In genomic region chr14:104983231-104983721, GRCh38 we compare ENCODE assay signal across 28 cellular contexts.
DNase-seq lines count a peak whose midpoint lies in the region; ATAC-seq and TF ChIP-seq lines count a peak whose summit lies in the region.
"Had no signal": no experiment of that assay in that cellular context is flagged by ENCODE, and none has a peak within 500 bp of the region (broad histone marks: within the 10 kb centered on the region; RNA-seq: fewer than 3 reads in every experiment).

No MANE protein-coding gene starts in this region.

- H3K36me3 ChIP-seq in BLaER1: no peaks in the 10 kb centered on the region
- H3K36me3 ChIP-seq in RWPE2 (ENCODE audit: low read depth): no peaks in the 10 kb centered on the region
- H3K36me3 ChIP-seq: breast epithelium, esophagus muscularis mucosa, gastrocnemius medialis, uterus had no signal

- peak overlapping the region in 2 of 3 experiments; percentile 3 to 23 for H3K27ac Mint-ChIP-seq in nephron
- H3K27ac Mint-ChIP-seq: activated CD8-positive, alpha-beta T cell treated with anti-CD3 and anti-CD28 coated beads, Interleukin-2, amount 10 ng/mL, durations not matched to agents 7 days and 5 days; activated T-cell treated with anti-CD3 and anti-CD28 coated beads, Interleukin-2, amount 50 U/mL, for 24 hours; stimulated activated naive B cell treated with anti-CD40 and anti-IgM and Interleukin-4, amounts not matched to agents 10 μg/mL and 1 μg/mL and 100 μg/mL, for 72 hours; WTC11 had no signal

- no peak for ATAC-seq in RWPE2 (ENCODE audit: low read depth)
- no peak for ATAC-seq in GM18858 (IDR thresholded peaks at IDR 0.05; ENCODE audit: unreplicated experiment)
- ATAC-seq: activated CD8-positive, alpha-beta T cell treated with anti-CD3 and anti-CD28 coated beads, Interleukin-2, amount 10 ng/mL, durations not matched to agents 7 days and 5 days; gastrocnemius medialis; GM12878; stimulated activated naive B cell treated with anti-CD40 and anti-IgM and Interleukin-4, amounts not matched to agents 10 μg/mL and 1 μg/mL and 100 μg/mL, for 72 hours; WTC11 had no signal

- peak overlapping the region; percentile 4; the same call in 1 of the 2 replicates for H3K9ac ChIP-seq in BLaER1

- H3K27me3 ChIP-seq in BLaER1 (no peaks in the 10 kb centered on the region), RWPE2 (ENCODE audit: insufficient read depth, poor library complexity, severe bottlenecking) (no peaks in the 10 kb centered on the region)
- H3K27me3 ChIP-seq: breast epithelium, esophagus muscularis mucosa, gastrocnemius medialis, uterus had no signal

- TF ChIP-seq CTCF in RWPE2 (IDR thresholded peaks at IDR 0.05; ENCODE audit: poor library complexity, severe bottlenecking) (no peak), nephron (IDR thresholded peaks at IDR 0.05; ENCODE audit: unreplicated experiment in 3 of 3) (no peak)

- peaks cover 12% of the 10 kb centered on the region for H3K27me3 Mint-ChIP-seq in nephron (ENCODE audit: low read depth)

- peak overlapping the region in 2 of 3 experiments; percentile 31 to 54 for H3K4me3 Mint-ChIP-seq in nephron
- H3K4me3 Mint-ChIP-seq: activated CD8-positive, alpha-beta T cell treated with anti-CD3 and anti-CD28 coated beads, Interleukin-2, amount 10 ng/mL, durations not matched to agents 7 days and 5 days; activated T-cell treated with anti-CD3 and anti-CD28 coated beads, Interleukin-2, amount 50 U/mL, for 24 hours; stimulated activated naive B cell treated with anti-CD40 and anti-IgM and Interleukin-4, amounts not matched to agents 10 μg/mL and 1 μg/mL and 100 μg/mL, for 72 hours; WTC11 had no signal

- no peaks in the 10 kb centered on the region for H3K9me3 ChIP-seq in BLaER1
- no peaks in the 10 kb centered on the region for H3K9me3 ChIP-seq in RWPE2 (ENCODE audit: severe bottlenecking)
- H3K9me3 ChIP-seq: breast epithelium, esophagus muscularis mucosa, gastrocnemius medialis, uterus had no signal

- peak overlapping the region; percentile 100 for H3K4me2 ChIP-seq in BLaER1

- H3K36me3 Mint-ChIP-seq in nephron (ENCODE audit: low read depth): no peaks in the 10 kb centered on the region
- H3K36me3 Mint-ChIP-seq: WTC11 had no signal

- H3K27ac ChIP-seq in BLaER1 (peak overlapping the region; percentile 77), RWPE2 (ENCODE audit: poor library complexity, severe bottlenecking) (no peak overlapping the region)
- H3K27ac ChIP-seq: breast epithelium, gastrocnemius medialis, uterus had no signal

- peaks cover 33% of the 10 kb centered on the region for H3K4me1 Mint-ChIP-seq in nephron

- H3K4me3 ChIP-seq in BLaER1: no peak overlapping the region
- H3K4me3 ChIP-seq in RWPE2 (ENCODE audit: severe bottlenecking): no peak overlapping the region
- H3K4me3 ChIP-seq: breast epithelium, esophagus muscularis mucosa, gastrocnemius medialis, GM12878, uterus had no signal

- H3K9me3 Mint-ChIP-seq in nephron: no peaks in the 10 kb centered on the region
- H3K9me3 Mint-ChIP-seq: activated T-cell treated with anti-CD3 and anti-CD28 coated beads, Interleukin-2, amount 50 U/mL, for 24 hours; WTC11 had no signal

- H3K4me1 ChIP-seq in BLaER1: peaks cover 94% of the 10 kb centered on the region
- H3K4me1 ChIP-seq in RWPE2 (ENCODE audit: insufficient read depth, poor library complexity, severe bottlenecking): peaks cover 12% of the 10 kb centered on the region
- H3K4me1 ChIP-seq: uterus had no signal

- peak; percentile 7 for DNase-seq in activated CD8-positive, alpha-beta memory T cell treated with anti-CD3 and anti-CD28 coated beads, Interleukin-2, amount 50 U/mL, for 4 hours
- DNase-seq in activated CD8-positive, alpha-beta memory T cell treated with anti-CD3 and anti-CD28 coated beads for 24 hours: no peak
- DNase-seq in RWPE2 (ENCODE audit: low spot score) (peak; percentile 61), NCI-H2107 treated with DMSO at 0.1 percent for 48 hours (lab: John Stamatoyannopoulos, UW; ENCODE audit: unreplicated experiment) (no peak)
- DNase-seq in activated CD4-positive, CD25-positive, alpha-beta regulatory T cell (lab: John Stamatoyannopoulos, UW): no peak
- DNase-seq: activated CD8-positive, alpha-beta T cell treated with anti-CD3 and anti-CD28 coated beads, Interleukin-2, amount 10 ng/mL, durations not matched to agents 7 days and 5 days; activated T-cell treated with anti-CD3 and anti-CD28 coated beads, Interleukin-2, amount 50 U/mL, for 24 hours; amniotic stem cell; C1 segment of cervical spinal cord; effector CD8-positive, alpha-beta T cell; gastrocnemius medialis; NCI-H1105 treated with DMSO at 0.1 percent for 48 hours; NCI-H2029; NCI-H226; NCI-H748 treated with DMSO at 0.1 percent for 48 hours; occipital lobe; SHP77; stimulated activated CD4-positive, alpha-beta T cell treated with anti-CD3 and anti-CD28 coated beads, Interleukin-4, amount 100 ng/mL, for 1 hour; stimulated activated naive B cell treated with anti-CD40 and anti-IgM and Interleukin-4, amounts not matched to agents 10 μg/mL and 1 μg/mL and 100 μg/mL, for 72 hours; SW 1271; uterus had no signal

- H4K20me1 ChIP-seq in BLaER1: no peaks in the 10 kb centered on the region

Comparison
In these comparisons a context has a peak if more than half of its experiments do, and no peak if none do; other contexts are left out.
1. DNase-seq: peak in activated CD8-positive, alpha-beta memory T cell treated with anti-CD3 and anti-CD28 coated beads, Interleukin-2, amount 50 U/mL, for 4 hours (single experiment) and RWPE2 (single experiment); none in activated CD8-positive, alpha-beta memory T cell treated with anti-CD3 and anti-CD28 coated beads for 24 hours (single experiment), NCI-H2107 treated with DMSO at 0.1 percent for 48 hours (single experiment) and activated CD4-positive, CD25-positive, alpha-beta regulatory T cell (0 of 4).